1 cellular context compared by ENCODE assay signal in the genomic region with DNA sequence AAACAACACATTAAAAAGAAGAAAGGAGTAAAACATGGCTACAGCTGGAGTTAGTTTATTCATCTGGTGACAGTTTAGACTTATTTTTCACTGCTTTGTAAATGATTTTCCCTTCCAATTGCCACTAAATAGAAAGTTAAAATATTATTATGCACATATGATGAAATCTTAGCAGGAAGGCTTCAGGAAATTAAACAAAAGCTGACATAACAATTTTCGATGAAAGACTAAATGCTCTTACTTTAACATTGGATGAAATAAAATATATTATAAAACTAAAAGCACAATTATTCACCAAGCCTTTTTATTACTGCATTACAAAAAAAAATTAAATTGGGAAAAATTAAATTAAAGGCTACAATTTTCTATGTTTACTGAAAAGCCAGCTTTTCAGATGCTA.
TF ChIP-seq lines count a peak whose summit lies in the region.

No MANE protein-coding gene starts in this region.

TF ChIP-seq in HepG2, 621 proteins besides CTCF, POLR2A, EP300 and RAD21 (continued from another document):
- TF ChIP-seq, protein P1, sequence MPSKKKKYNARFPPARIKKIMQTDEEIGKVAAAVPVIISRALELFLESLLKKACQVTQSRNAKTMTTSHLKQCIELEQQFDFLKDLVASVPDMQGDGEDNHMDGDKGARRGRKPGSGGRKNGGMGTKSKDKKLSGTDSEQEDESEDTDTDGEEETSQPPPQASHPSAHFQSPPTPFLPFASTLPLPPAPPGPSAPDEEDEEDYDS (CRISPR knock-in tag; IDR thresholded peaks at IDR 0.05) = no peak
- no peak for TF ChIP-seq ZNF431 (CRISPR knock-in tag; IDR thresholded peaks at IDR 0.05; ENCODE audit: borderline replicate concordance, low read depth)
- no peak for TF ChIP-seq ZNF83 (CRISPR knock-in tag; IDR thresholded peaks at IDR 0.05; ENCODE audit: borderline replicate concordance)
